In genomic region chr1:81824759-81825158, GRCh38 we compare ENCODE assay signal across 1 cellular context.
TF ChIP-seq lines count a peak whose summit lies in the region.

No MANE protein-coding gene starts in this region.

TF ChIP-seq in WTC11, 78 proteins besides CTCF, POLR2A, EP300 and RAD21:
- TF ChIP-seq, protein P1, sequence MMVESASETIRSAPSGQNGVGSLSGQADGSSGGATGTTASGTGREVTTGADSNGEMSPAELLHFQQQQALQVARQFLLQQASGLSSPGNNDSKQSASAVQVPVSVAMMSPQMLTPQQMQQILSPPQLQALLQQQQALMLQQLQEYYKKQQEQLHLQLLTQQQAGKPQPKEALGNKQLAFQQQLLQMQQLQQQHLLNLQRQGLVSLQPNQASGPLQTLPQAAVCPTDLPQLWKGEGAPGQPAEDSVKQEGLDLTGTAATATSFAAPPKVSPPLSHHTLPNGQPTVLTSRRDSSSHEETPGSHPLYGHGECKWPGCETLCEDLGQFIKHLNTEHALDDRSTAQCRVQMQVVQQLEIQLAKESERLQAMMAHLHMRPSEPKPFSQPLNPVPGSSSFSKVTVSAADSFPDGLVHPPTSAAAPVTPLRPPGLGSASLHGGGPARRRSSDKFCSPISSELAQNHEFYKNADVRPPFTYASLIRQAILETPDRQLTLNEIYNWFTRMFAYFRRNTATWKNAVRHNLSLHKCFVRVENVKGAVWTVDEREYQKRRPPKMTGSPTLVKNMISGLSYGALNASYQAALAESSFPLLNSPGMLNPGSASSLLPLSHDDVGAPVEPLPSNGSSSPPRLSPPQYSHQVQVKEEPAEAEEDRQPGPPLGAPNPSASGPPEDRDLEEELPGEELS (CRISPR knock-in tag; IDR thresholded peaks at IDR 0.05), result no peak
- TF ChIP-seq, protein P2, sequence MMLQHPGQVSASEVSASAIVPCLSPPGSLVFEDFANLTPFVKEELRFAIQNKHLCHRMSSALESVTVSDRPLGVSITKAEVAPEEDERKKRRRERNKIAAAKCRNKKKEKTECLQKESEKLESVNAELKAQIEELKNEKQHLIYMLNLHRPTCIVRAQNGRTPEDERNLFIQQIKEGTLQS (CRISPR knock-in tag; conservative IDR thresholded peaks at IDR 0.05), result no peak
- TF ChIP-seq EMX1 (CRISPR knock-in tag; IDR thresholded peaks at IDR 0.05), result no peak
